ENCODE assay signal across 8 cellular contexts in the genomic region with DNA sequence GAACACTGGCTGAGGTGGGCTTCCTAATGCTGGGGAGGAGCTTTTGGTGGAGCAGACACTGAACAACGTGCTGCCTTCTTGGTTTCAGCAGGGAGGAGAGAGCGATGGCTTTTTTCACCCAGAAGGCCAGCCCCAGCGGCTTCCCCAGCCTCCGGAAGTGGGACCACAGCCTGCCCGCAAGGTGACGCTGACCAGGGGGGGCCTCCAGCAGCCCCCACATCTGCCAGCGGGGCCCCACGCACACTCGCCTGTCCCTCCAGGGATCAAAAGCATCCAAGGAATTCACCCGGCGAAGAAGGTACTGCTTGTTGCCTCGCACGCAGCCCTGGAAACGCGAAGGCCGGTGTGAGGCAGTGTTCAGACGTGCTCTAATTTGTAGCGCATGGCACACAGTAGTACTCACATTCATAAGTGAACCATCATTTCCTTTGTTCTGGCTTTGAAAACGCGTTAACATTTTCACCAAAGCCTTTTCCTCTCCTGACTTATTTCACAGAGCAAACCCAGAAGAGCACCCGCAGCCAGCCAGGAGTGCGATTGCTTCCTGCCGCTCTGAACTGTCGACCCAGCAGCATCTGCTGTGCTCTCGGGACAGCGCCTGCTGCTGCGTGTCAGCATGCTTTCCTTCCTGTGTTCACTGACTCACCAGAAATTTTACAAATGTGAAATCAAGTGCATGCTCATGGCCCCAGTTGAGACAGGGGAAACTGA. TPM values are rescaled to one million over a fixed set of nuclear protein-coding genes. Genes with fewer than 3 reads are reported as not detected.
DNase-seq lines count a peak whose midpoint lies in the region; ATAC-seq and TF ChIP-seq lines count a peak whose summit lies in the region.

No MANE protein-coding gene starts in this region.

- H3K27me3 Mint-ChIP-seq in glutamatergic neuron (ENCODE audit: unreplicated experiment): peaks cover 8% of the 10 kb centered on the region

- peaks cover 54% of the 10 kb centered on the region for H3K4me1 Mint-ChIP-seq in glutamatergic neuron (ENCODE audit: low read depth, unreplicated experiment)

- peaks cover 6% of the 10 kb centered on the region for H3K9me3 Mint-ChIP-seq in glutamatergic neuron (ENCODE audit: unreplicated experiment)

- in situ Hi-C loops in GM13976 (cut with MboI; ENCODE audit: low sequenced_read_pairs, unreplicated experiment): no loop called here

- no peaks in the 10 kb centered on the region for H3K36me3 Mint-ChIP-seq in glutamatergic neuron (ENCODE audit: unreplicated experiment)

- peak overlapping the region; percentile 98 for H3K27ac Mint-ChIP-seq in glutamatergic neuron (ENCODE audit: unreplicated experiment)

- DNase-seq in GM13976 (ENCODE audit: low spot score): peak; percentile 76
- peak; percentile 77 for DNase-seq in activated CD8-positive, alpha-beta memory T cell treated with anti-CD3 and anti-CD28 coated beads for 24 hours
- DNase-seq in glutamatergic neuron: peak; percentile 62
- peak in 2 of 3 experiments; percentile 23 to 62 for DNase-seq in stimulated activated CD4-positive, alpha-beta T cell treated with anti-CD3 and anti-CD28 coated beads, TNF-alpha, amount 100 ng/mL, for 24 hours (ENCODE audit: low read depth in 3 of 3)
- DNase-seq in NCI-H1417 treated with DMSO at 0.1 percent for 48 hours (lab: John Stamatoyannopoulos, UW): no peak
- DNase-seq in 8988T: no peak
- DNase-seq in NCI-H1417 (lab: John Stamatoyannopoulos, UW): no peak

- peak overlapping the region; percentile 76 for H3K4me3 Mint-ChIP-seq in glutamatergic neuron (ENCODE audit: unreplicated experiment)

- peak; percentile 73 for ATAC-seq in HG03097 (IDR thresholded peaks at IDR 0.05; ENCODE audit: low FRiP score, unreplicated experiment)

- TF ChIP-seq CTCF in GM13976 (IDR thresholded peaks at IDR 0.05; ENCODE audit: borderline replicate concordance, control extremely low read depth, extremely low read depth, insufficient read depth, missing control alignments) (no peak), glutamatergic neuron (IDR thresholded peaks at IDR 0.05; ENCODE audit: partially characterized antibody, unreplicated experiment) (no peak)

RNA-seq across cellular contexts. Expression of a gene that starts 48.4 kb away (rescaled TPM):
- not detected for total RNA-seq in glutamatergic neuron (ENCODE audit: unreplicated experiment)

Comparison
In these comparisons a context has a peak if more than half of its experiments do, and no peak if none do; other contexts are left out.
1. DNase-seq: peak in GM13976 (single experiment), activated CD8-positive, alpha-beta memory T cell treated with anti-CD3 and anti-CD28 coated beads for 24 hours (single experiment), glutamatergic neuron (single experiment) and stimulated activated CD4-positive, alpha-beta T cell treated with anti-CD3 and anti-CD28 coated beads, TNF-alpha, amount 100 ng/mL, for 24 hours (2 of 3); none in NCI-H1417 treated with DMSO at 0.1 percent for 48 hours (single experiment), 8988T (single experiment) and NCI-H1417 (0 of 3).